1 cellular context compared by ENCODE assay signal in the genomic region with DNA sequence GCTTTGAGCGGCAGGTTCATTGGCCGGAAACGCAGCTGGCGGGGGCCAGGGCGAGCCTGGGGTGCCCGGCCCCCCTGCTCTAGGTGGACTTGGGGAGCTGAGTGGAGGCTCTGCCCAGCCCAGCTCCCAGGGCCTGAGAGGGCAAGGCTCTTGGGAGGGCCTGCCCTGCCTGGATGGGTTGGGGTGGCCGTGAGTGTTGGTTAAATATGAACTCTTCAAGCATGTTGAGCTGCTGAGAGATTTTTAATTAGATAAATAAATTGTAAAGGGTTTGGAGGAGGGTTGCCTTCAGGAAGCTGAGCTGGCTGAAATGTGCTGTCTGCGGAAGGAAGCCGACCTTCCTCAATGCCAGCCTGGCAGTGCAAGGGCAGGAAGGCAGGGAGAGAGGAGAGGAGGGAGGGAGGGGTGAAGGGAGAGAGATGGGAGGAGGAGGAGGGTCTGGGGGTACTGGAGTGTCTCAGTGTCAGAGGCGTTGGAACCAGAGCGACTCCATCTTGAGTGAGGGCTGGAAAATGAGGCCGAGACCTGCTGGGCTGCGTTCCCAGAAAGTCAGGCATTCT.
A peak's percentile ranks its signal among the peaks of the same experiment; 100 is the strongest.
TF ChIP-seq lines count a peak whose summit lies in the region.

No MANE protein-coding gene starts in this region.

TF ChIP-seq in GM12878, 131 proteins besides CTCF, POLR2A, EP300 and RAD21 (continued from another document):
- TF ChIP-seq, protein P1, sequence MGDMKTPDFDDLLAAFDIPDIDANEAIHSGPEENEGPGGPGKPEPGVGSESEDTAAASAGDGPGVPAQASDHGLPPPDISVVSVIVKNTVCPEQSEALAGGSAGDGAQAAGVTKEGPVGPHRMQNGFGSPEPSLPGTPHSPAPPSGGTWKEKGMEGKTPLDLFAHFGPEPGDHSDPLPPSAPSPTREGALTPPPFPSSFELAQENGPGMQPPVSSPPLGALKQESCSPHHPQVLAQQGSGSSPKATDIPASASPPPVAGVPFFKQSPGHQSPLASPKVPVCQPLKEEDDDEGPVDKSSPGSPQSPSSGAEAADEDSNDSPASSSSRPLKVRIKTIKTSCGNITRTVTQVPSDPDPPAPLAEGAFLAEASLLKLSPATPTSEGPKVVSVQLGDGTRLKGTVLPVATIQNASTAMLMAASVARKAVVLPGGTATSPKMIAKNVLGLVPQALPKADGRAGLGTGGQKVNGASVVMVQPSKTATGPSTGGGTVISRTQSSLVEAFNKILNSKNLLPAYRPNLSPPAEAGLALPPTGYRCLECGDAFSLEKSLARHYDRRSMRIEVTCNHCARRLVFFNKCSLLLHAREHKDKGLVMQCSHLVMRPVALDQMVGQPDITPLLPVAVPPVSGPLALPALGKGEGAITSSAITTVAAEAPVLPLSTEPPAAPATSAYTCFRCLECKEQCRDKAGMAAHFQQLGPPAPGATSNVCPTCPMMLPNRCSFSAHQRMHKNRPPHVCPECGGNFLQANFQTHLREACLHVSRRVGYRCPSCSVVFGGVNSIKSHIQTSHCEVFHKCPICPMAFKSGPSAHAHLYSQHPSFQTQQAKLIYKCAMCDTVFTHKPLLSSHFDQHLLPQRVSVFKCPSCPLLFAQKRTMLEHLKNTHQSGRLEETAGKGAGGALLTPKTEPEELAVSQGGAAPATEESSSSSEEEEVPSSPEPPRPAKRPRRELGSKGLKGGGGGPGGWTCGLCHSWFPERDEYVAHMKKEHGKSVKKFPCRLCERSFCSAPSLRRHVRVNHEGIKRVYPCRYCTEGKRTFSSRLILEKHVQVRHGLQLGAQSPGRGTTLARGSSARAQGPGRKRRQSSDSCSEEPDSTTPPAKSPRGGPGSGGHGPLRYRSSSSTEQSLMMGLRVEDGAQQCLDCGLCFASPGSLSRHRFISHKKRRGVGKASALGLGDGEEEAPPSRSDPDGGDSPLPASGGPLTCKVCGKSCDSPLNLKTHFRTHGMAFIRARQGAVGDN (IDR thresholded peaks at IDR 0.05) = no peak
- TF ChIP-seq CBFB (IDR thresholded peaks at IDR 0.05; ENCODE audit: low read depth) (no peak), TBL1XR1 (IDR thresholded peaks at IDR 0.05; ENCODE audit: low read depth, low read length) (0 out of 2 replicates have a peak, but pooled peaks have one; percentile 10)
TF ChIP-seq in GM12878: peak in this region for 2.
